ENCODE assay signal across 25 cellular contexts in the genomic region with DNA sequence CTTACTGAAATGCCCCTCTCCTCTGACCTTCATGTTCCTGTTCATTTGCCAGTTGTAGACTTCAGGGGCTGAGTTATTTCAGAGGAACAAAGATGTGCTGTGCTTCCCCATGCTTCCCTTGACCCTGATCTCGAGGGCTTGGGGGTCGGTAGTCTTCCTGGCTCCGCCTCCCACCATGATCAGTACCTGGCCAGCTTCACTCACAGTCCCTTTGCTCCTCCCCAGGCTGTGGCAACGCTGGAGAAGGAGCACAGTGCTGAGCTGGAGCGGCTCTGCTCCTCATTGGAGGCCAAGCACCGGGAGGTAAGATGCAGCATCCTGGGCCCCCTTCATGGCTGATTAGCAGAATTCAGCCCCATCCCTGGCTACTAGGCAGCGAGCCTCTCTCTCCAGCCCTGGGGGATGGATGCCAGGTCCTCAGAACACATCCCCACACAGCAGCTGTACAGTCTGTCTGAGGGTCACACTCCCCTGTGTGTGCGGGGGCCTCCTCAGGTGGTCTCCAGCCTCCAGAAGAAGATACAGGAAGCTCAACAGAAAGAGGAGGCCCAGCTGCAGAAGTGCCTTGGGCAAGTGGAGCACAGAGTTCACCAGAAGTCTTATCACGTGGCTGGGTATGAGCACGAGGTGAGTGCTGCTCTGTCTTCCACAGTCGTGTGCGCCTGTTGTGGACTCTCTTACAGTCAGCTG.
"Had no signal": no experiment of that assay in that cellular context is flagged by ENCODE, and none has a peak within 500 bp of the region (broad histone marks: within the 10 kb centered on the region; RNA-seq: fewer than 3 reads in every experiment).

No MANE protein-coding gene starts in this region.

- H3K9me3 Mint-ChIP-seq: activated B cell treated with CpG ODN at 0.5 μM for 24 hours; activated CD4-positive, alpha-beta T cell treated with anti-CD3 and anti-CD28 coated beads, Interleukin-2, amount 10 ng/mL, durations not matched to agents 24 days and 14 days; activated naive CD4-positive, alpha-beta T cell treated with anti-CD3 and anti-CD28 coated beads, Interleukin-2, amount 50 U/mL, for 72 hours; activated naive CD8-positive, alpha-beta T cell treated with anti-CD3 and anti-CD28 coated beads, Interleukin-2, amount 50 U/mL, for 24 hours; activated T-helper 2 cell treated with anti-CD3 and anti-CD28 coated beads, Interferon-gamma antibody, Interleukin-2, Interleukin-4, amounts not matched to agents 10 μg/mL and 5 μg/mL and 100 μg/mL, durations not matched to agents 14 hours and 24 hours and 36 hours; central memory CD8-positive, alpha-beta T cell; T-cell had no signal

- H3K9ac ChIP-seq: KMS-11 had no signal

- H3K4me1 ChIP-seq: ascending aorta, body of pancreas had no signal

- H3K4me2 ChIP-seq: KMS-11 had no signal

- H3K27ac ChIP-seq: ascending aorta, body of pancreas, KMS-11, SK-N-MC had no signal

- H3K4me3 ChIP-seq: ascending aorta, body of pancreas, MG63, SK-N-MC had no signal

- H3K27me3 ChIP-seq: ascending aorta, body of pancreas, MG63 had no signal

- H3K27ac Mint-ChIP-seq: activated B cell treated with CpG ODN at 0.5 μM for 24 hours; activated CD4-positive, alpha-beta T cell treated with anti-CD3 and anti-CD28 coated beads, Interleukin-2, amount 10 ng/mL, durations not matched to agents 24 days and 14 days; activated naive CD4-positive, alpha-beta T cell treated with anti-CD3 and anti-CD28 coated beads, Interleukin-2, amount 50 U/mL, for 72 hours; activated naive CD8-positive, alpha-beta T cell treated with anti-CD3 and anti-CD28 coated beads, Interleukin-2, amount 50 U/mL, for 24 hours; activated T-helper 2 cell treated with anti-CD3 and anti-CD28 coated beads, Interferon-gamma antibody, Interleukin-2, Interleukin-4, amounts not matched to agents 10 μg/mL and 5 μg/mL and 100 μg/mL, durations not matched to agents 14 hours and 24 hours and 36 hours; T-cell had no signal

- H3K4me1 Mint-ChIP-seq: activated B cell treated with CpG ODN at 0.5 μM for 24 hours; activated naive CD8-positive, alpha-beta T cell treated with anti-CD3 and anti-CD28 coated beads, Interleukin-2, amount 50 U/mL, for 24 hours; central memory CD8-positive, alpha-beta T cell; T-cell had no signal

- ATAC-seq: activated naive CD4-positive, alpha-beta T cell treated with anti-CD3 and anti-CD28 coated beads, Interleukin-2, amount 50 U/mL, for 72 hours; activated naive CD8-positive, alpha-beta T cell treated with anti-CD3 and anti-CD28 coated beads, Interleukin-2, amount 50 U/mL, for 24 hours; body of pancreas; T-cell had no signal

- H3K27me3 Mint-ChIP-seq: activated B cell treated with CpG ODN at 0.5 μM for 24 hours; activated CD4-positive, alpha-beta T cell treated with anti-CD3 and anti-CD28 coated beads, Interleukin-2, amount 10 ng/mL, durations not matched to agents 24 days and 14 days; activated naive CD8-positive, alpha-beta T cell treated with anti-CD3 and anti-CD28 coated beads, Interleukin-2, amount 50 U/mL, for 24 hours; central memory CD8-positive, alpha-beta T cell; T-cell had no signal

- H3K9me3 ChIP-seq: ascending aorta, body of pancreas, MG63 had no signal

- H3K4me3 Mint-ChIP-seq: activated B cell treated with CpG ODN at 0.5 μM for 24 hours; activated CD4-positive, alpha-beta T cell treated with anti-CD3 and anti-CD28 coated beads, Interleukin-2, amount 10 ng/mL, durations not matched to agents 24 days and 14 days; activated naive CD8-positive, alpha-beta T cell treated with anti-CD3 and anti-CD28 coated beads, Interleukin-2, amount 50 U/mL, for 24 hours; central memory CD8-positive, alpha-beta T cell; T-cell had no signal

- DNase-seq: activated B cell treated with CpG ODN at 0.5 μM for 24 hours; activated CD4-positive, alpha-beta T cell treated with anti-CD3 and anti-CD28 coated beads for 1 hour; activated CD4-positive, alpha-beta T cell treated with anti-CD3 and anti-CD28 coated beads, Interleukin-2, amount 10 ng/mL, durations not matched to agents 24 days and 14 days; activated CD4-positive, alpha-beta T cell treated with anti-CD3 and anti-CD28 coated beads, Interleukin-2, amount 50 U/mL, for 48 hours; activated CD8-positive, alpha-beta memory T cell treated with anti-CD3 and anti-CD28 coated beads for 24 hours; activated naive CD8-positive, alpha-beta T cell treated with anti-CD3 and anti-CD28 coated beads, Interleukin-2, amount 50 U/mL, for 24 hours; activated T-cell treated with anti-CD3 and anti-CD28 coated beads, Interleukin-2, amount 50 U/mL, for 48 hours; amniotic stem cell; body of pancreas; MG63; NCI-H1105; NCI-H1436; NCI-H187; NCI-H2081; NCI-H446; NCI-H524; T-cell; T-helper 2 cell; T1000 had no signal
